In the genomic region with DNA sequence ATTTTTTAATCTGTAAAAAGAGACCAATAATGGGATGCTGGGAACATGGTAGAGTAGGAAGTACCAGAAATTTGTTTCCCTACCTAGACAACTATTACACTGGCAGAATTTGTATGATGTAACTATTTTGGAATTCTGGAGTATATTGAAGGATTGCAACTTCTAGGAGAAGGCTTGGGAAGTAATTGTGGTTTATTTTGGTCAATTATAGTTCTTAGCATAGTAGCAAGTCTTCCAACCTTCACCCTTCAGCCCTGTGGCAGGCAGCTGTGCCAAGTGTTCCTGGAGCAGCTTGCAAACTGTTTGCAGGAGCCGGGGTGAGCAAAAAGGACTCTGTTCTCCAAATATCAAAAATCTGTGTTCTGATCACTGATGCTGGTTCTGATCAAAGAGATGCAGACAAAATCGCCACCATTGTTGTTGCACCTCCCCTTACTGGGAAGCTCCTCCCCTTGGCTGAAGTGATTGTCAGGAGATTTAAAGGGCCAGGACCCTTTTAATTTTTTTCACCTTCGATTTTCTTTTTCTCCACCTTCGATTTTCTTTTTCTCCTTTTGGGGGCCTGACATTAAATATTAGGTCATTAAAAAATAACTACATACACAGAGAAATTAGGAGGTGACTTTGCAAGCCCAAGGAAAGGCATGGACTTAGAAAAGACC, we compare ENCODE assay signal across 1 cellular context.
TF ChIP-seq lines count a peak whose summit lies in the region.

No MANE protein-coding gene starts in this region.

TF ChIP-seq in K562, 482 proteins besides CTCF, POLR2A, EP300 and RAD21 (continued from another document):
- TF ChIP-seq CHD7 (IDR thresholded peaks at IDR 0.05; ENCODE audit: low read depth, low read length) (no peak), ZNF740 (CRISPR knock-in tag; IDR thresholded peaks at IDR 0.05) (no peak), ZNF740 (tag; IDR thresholded peaks at IDR 0.05) (no peak), NONO (IDR thresholded peaks at IDR 0.05; ENCODE audit: low read depth in 2 of 2, low read length in 1 of 2) (no peak), ZBTB34 (CRISPR knock-in tag; IDR thresholded peaks at IDR 0.05) (no peak), ZNF707 (CRISPR knock-in tag; conservative IDR thresholded peaks at IDR 0.05) (no peak), L3MBTL2 (IDR thresholded peaks at IDR 0.05) (no peak), JUN (IDR thresholded peaks at IDR 0.05; ENCODE audit: borderline replicate concordance, low read depth, low read length) (no peak), JUN (CRISPR knock-in tag; IDR thresholded peaks at IDR 0.05; ENCODE audit: borderline replicate concordance) (no peak), MEIS2 (IDR thresholded peaks at IDR 0.05; ENCODE audit: partially characterized antibody) (no peak)
- TF ChIP-seq, protein P1, sequence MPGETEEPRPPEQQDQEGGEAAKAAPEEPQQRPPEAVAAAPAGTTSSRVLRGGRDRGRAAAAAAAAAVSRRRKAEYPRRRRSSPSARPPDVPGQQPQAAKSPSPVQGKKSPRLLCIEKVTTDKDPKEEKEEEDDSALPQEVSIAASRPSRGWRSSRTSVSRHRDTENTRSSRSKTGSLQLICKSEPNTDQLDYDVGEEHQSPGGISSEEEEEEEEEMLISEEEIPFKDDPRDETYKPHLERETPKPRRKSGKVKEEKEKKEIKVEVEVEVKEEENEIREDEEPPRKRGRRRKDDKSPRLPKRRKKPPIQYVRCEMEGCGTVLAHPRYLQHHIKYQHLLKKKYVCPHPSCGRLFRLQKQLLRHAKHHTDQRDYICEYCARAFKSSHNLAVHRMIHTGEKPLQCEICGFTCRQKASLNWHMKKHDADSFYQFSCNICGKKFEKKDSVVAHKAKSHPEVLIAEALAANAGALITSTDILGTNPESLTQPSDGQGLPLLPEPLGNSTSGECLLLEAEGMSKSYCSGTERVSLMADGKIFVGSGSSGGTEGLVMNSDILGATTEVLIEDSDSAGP (CRISPR knock-in tag; IDR thresholded peaks at IDR 0.05) = peak; percentile 66
